In the genomic region with DNA sequence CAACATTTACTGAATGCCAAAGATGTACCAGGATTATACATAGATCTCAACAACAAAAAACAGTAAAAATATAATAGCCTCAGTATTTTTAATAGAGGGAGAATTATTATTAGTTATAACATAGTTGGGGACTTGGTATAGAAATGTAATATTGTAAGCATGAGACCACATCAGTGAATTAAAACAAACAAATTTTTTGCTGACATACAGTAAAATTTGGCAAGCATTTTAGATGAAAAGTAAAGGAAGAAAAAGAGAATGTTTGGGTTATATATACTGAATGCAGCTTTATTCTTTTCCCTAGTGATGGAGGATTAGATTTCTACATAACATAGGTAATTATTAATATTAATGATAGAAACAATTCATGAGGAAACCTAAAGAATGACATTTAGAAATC, we compare ENCODE assay signal across 3 cellular contexts.
A peak's percentile ranks its signal among the peaks of the same experiment; 100 is the strongest.
TF ChIP-seq lines count a peak whose summit lies in the region.

No MANE protein-coding gene starts in this region.

TF ChIP-seq in A549, 52 proteins besides CTCF, POLR2A, EP300 and RAD21:
- TF ChIP-seq POLR2AphosphoS2 (conservative IDR thresholded peaks at IDR 0.05; ENCODE audit: low read length) (no peak), MAFK (IDR thresholded peaks at IDR 0.05; ENCODE audit: partially characterized antibody) (peak; percentile 75)

TF ChIP-seq in IMR-90, 13 proteins besides CTCF, POLR2A, EP300 and RAD21:
- TF ChIP-seq MAFK (IDR thresholded peaks at IDR 0.05; ENCODE audit: low read depth, low read length) (peak; percentile 93), RCOR1 (IDR thresholded peaks at IDR 0.05; ENCODE audit: insufficient replicate concordance, low read length) (no peak), MAZ (IDR thresholded peaks at IDR 0.05; ENCODE audit: borderline replicate concordance, low read depth, low read length) (no peak)

TF ChIP-seq in H1, 55 proteins besides CTCF, POLR2A, EP300 and RAD21:
- TF ChIP-seq MAFK (IDR thresholded peaks at IDR 0.05; ENCODE audit: low read depth, low read length) (peak; percentile 36; the same call in 1 of the 2 replicates), MAX (IDR thresholded peaks at IDR 0.05) (no peak)
